In genomic region chr20:64056889-64057627, GRCh38 we compare ENCODE assay signal across 9 cellular contexts. TPM values are rescaled to one million over a fixed set of nuclear protein-coding genes. Genes with fewer than 3 reads are reported as not detected.
DNase-seq lines count a peak whose midpoint lies in the region; ATAC-seq, FAIRE-seq and TF ChIP-seq lines count a peak whose summit lies in the region.
"Had no signal": no experiment of that assay in that cellular context is flagged by ENCODE, and none has a peak within 500 bp of the region (broad histone marks: within the 10 kb centered on the region; RNA-seq: fewer than 3 reads in every experiment).

No MANE protein-coding gene starts in this region.

- H3K9ac ChIP-seq in OCI-LY1 (ENCODE audit: low read length) (no peak overlapping the region), duodenal mucosa (ENCODE audit: low read depth in 1 of 2, low read length in 2 of 2) (no peak overlapping the region), rectal smooth muscle tissue (ENCODE audit: low read length) (peak overlapping the region; percentile 30)

- peak overlapping the region; percentile 17; the same call in 1 of the 2 replicates for H3K4me2 ChIP-seq in OCI-LY1 (ENCODE audit: low read length)

- H4K20me1 ChIP-seq in OCI-LY1 (ENCODE audit: insufficient read depth, low read length) = no peaks in the 10 kb centered on the region

- H3K36me3 Mint-ChIP-seq in progenitor cell of endocrine pancreas (ENCODE audit: insufficient read depth) = no peaks in the 10 kb centered on the region

- FAIRE-seq in GM12892 (lab: Jason Lieb, UNC) (peak; percentile 30), GM19239 (lab: Jason Lieb, UNC) (no peak)

- H3K4me1 Mint-ChIP-seq in progenitor cell of endocrine pancreas (ENCODE audit: low read depth) = peaks cover 7% of the 10 kb centered on the region

- ATAC-seq in GM19467 (IDR thresholded peaks at IDR 0.05; ENCODE audit: unreplicated experiment) = no peak

- TF ChIP-seq CTCF in OCI-LY1 (IDR thresholded peaks at IDR 0.05; ENCODE audit: low read length) (no peak), progenitor cell of endocrine pancreas (IDR thresholded peaks at IDR 0.05; ENCODE audit: unreplicated experiment) (no peak)

- H3K9me3 ChIP-seq in OCI-LY1 (ENCODE audit: low read length) = no peaks in the 10 kb centered on the region
- H3K9me3 ChIP-seq in duodenal mucosa (ENCODE audit: control insufficient read depth in 1 of 2, low read length in 2 of 2) = no peaks in the 10 kb centered on the region
- H3K9me3 ChIP-seq: adrenal gland had no signal

- no peak for DNase-seq in GM12892 (ENCODE audit: insufficient read length)
- DNase-seq in progenitor cell of endocrine pancreas (ENCODE audit: low spot score, unreplicated experiment) = no peak
- DNase-seq in GM19239 (ENCODE audit: insufficient read length, low spot score) = no peak
- no peak for DNase-seq in NCI-H524 treated with DMSO at 0.1 percent for 48 hours (lab: John Stamatoyannopoulos, UW)

- no peaks in the 10 kb centered on the region for H3F3A ChIP-seq in OCI-LY1 (ENCODE audit: insufficient read depth, low read length)

- H3K27me3 ChIP-seq in OCI-LY1 (ENCODE audit: insufficient read depth, low read length) (peaks cover 21% of the 10 kb centered on the region), duodenal mucosa (ENCODE audit: control insufficient read depth in 1 of 2, insufficient read depth in 2 of 2, low read length in 2 of 2) (peaks cover 41 to 47% of the 10 kb centered on the region in 2 donors), rectal smooth muscle tissue (ENCODE audit: control insufficient read depth, insufficient read depth, low read length) (peaks cover 8% of the 10 kb centered on the region)

- peaks cover 16% of the 10 kb centered on the region for H3K4me1 ChIP-seq in OCI-LY1 (ENCODE audit: insufficient read depth, low read length, severe bottlenecking)
- H3K4me1 ChIP-seq in duodenal mucosa (ENCODE audit: control insufficient read depth in 1 of 2, insufficient read depth in 2 of 2, low read length in 2 of 2) = peaks cover 5 to 7% of the 10 kb centered on the region in 2 donors
- H3K4me1 ChIP-seq in rectal smooth muscle tissue (ENCODE audit: control insufficient read depth, insufficient read depth, low read length) = no peaks in the 10 kb centered on the region

- H3K79me2 ChIP-seq in OCI-LY1 (ENCODE audit: insufficient read depth, low read length) = no peaks in the 10 kb centered on the region

- H3K27me3 Mint-ChIP-seq in progenitor cell of endocrine pancreas = peaks cover 20% of the 10 kb centered on the region

- no peaks in the 10 kb centered on the region for H3K9me3 Mint-ChIP-seq in progenitor cell of endocrine pancreas (ENCODE audit: low read depth)

- H3K27ac Mint-ChIP-seq in progenitor cell of endocrine pancreas = no peak overlapping the region

- peak; percentile 47; the same call in 1 of the 2 replicates for TF ChIP-seq POLR2A in GM12892 (IDR thresholded peaks at IDR 0.05; ENCODE audit: low read depth, low read length)

- H2AFZ ChIP-seq in OCI-LY1 (ENCODE audit: low read length) = no peak overlapping the region

- H3K27ac ChIP-seq in OCI-LY1 (ENCODE audit: low read depth, low read length, poor library complexity, severe bottlenecking) (no peak overlapping the region), duodenal mucosa (ENCODE audit: low read depth, low read length) (no peak overlapping the region), rectal smooth muscle tissue (ENCODE audit: low read depth, low read length) (peak overlapping the region; percentile 24)

- no peaks in the 10 kb centered on the region for H3K9me2 ChIP-seq in OCI-LY1 (ENCODE audit: low read depth, low read length)

- H3K36me3 ChIP-seq in OCI-LY1 (ENCODE audit: insufficient read depth, low read length) = no peaks in the 10 kb centered on the region
- no peaks in the 10 kb centered on the region for H3K36me3 ChIP-seq in duodenal mucosa (ENCODE audit: control insufficient read depth in 1 of 2, insufficient read depth in 2 of 2, low read length in 2 of 2)
- no peaks in the 10 kb centered on the region for H3K36me3 ChIP-seq in rectal smooth muscle tissue (ENCODE audit: control insufficient read depth, insufficient read depth, low read length)
- H3K36me3 ChIP-seq: adrenal gland had no signal

- H3K4me3 ChIP-seq in OCI-LY1 (ENCODE audit: low read depth, low read length, poor library complexity, severe bottlenecking) (no peak overlapping the region), duodenal mucosa (ENCODE audit: low read depth in 1 of 2, low read length in 2 of 2) (peak overlapping the region; percentile 9 to 16), rectal smooth muscle tissue (ENCODE audit: low read length) (no peak overlapping the region)
- H3K4me3 ChIP-seq: adrenal gland had no signal

- H3K4me3 Mint-ChIP-seq in progenitor cell of endocrine pancreas (ENCODE audit: low read depth) = no peak overlapping the region

RNA-seq across cellular contexts. Expression of gene TCEA2, which starts 5.9 kb away (rescaled TPM):
- 10.4 TPM for polyA plus RNA-seq in GM12892 (2012; ENCODE audit: missing spikeins)
- total RNA-seq in progenitor cell of endocrine pancreas = 86.7 and 92.7 TPM in 2 replicates

RNA-seq across cellular contexts. Expression of gene SOX18, which starts 7.6 kb away (rescaled TPM):
- 0.13 TPM for polyA plus RNA-seq in GM12892 (2012; ENCODE audit: missing spikeins)
- total RNA-seq in progenitor cell of endocrine pancreas = not detected in 2 replicates

RNA-seq across cellular contexts. Expression of gene C20orf204, which starts 21.1 kb away (rescaled TPM):
- polyA plus RNA-seq in GM12892 (2012; ENCODE audit: missing spikeins) = 3.0 TPM
- total RNA-seq in progenitor cell of endocrine pancreas = 3.3 and 3.4 TPM in 2 replicates

RNA-seq across cellular contexts. Expression of gene RGS19, which starts 22.3 kb away (rescaled TPM):
- 14.0 TPM for polyA plus RNA-seq in GM12892 (2012; ENCODE audit: missing spikeins)
- 6.5 and 7.6 TPM in 2 replicates for total RNA-seq in progenitor cell of endocrine pancreas

RNA-seq across cellular contexts. Expression of gene OPRL1, which starts 22.8 kb away (rescaled TPM):
- polyA plus RNA-seq in GM12892 (2012; ENCODE audit: missing spikeins) = 0.23 TPM
- total RNA-seq in progenitor cell of endocrine pancreas = 1.5 TPM in 2 replicates

Comparison
In these comparisons a context has a peak if more than half of its experiments do, and no peak if none do; other contexts are left out.
1. H3K4me3 ChIP-seq: peak in duodenal mucosa (2 of 2); none in OCI-LY1 (single experiment) and rectal smooth muscle tissue (single experiment).